Comparison of ENCODE assay signal across 9 cellular contexts in genomic region chr2:28155627-28156026, GRCh38.
DNase-seq lines count a peak whose midpoint lies in the region; ATAC-seq and TF ChIP-seq lines count a peak whose summit lies in the region.
"Had no signal": no experiment of that assay in that cellular context is flagged by ENCODE, and none has a peak within 500 bp of the region (broad histone marks: within the 10 kb centered on the region; RNA-seq: fewer than 3 reads in every experiment).

No MANE protein-coding gene starts in this region.

- intact Hi-C loops in body of pancreas (cut with DNase I) = no loop called here

- TF ChIP-seq POLR2A in body of pancreas (IDR thresholded peaks at IDR 0.05) = no peak

- no peak overlapping the region for H3K27ac ChIP-seq in body of pancreas

- WGBS in body of pancreas, 2 donors = 52 to 63% methylated on average over 1 of the region's 1 CpG

- H3K27me3 Mint-ChIP-seq in nephron progenitor cell (ENCODE audit: low read depth, poor library complexity) = no peaks in the 10 kb centered on the region
- H3K27me3 Mint-ChIP-seq: B cell had no signal

- H3K9me3 Mint-ChIP-seq in nephron progenitor cell = peaks cover 14% of the 10 kb centered on the region

- H3K36me3 Mint-ChIP-seq in nephron progenitor cell (ENCODE audit: low read depth) = peaks cover 39% of the 10 kb centered on the region

- ATAC-seq in body of pancreas = no peak

- H3K4me3 Mint-ChIP-seq in nephron progenitor cell = no peak overlapping the region
- H3K4me3 Mint-ChIP-seq: B cell had no signal

- peaks cover 12% of the 10 kb centered on the region for H3K4me1 ChIP-seq in body of pancreas

- TF ChIP-seq CTCF in LNCAP (IDR thresholded peaks at IDR 0.05) = peak; percentile 45
- peak in 5 of 7 experiments; percentile 17 to 47 (median 26) for TF ChIP-seq CTCF in body of pancreas (IDR thresholded peaks at IDR 0.05)
- peak; percentile 48 for TF ChIP-seq CTCF in nephron progenitor cell (IDR thresholded peaks at IDR 0.05)

- H3K4me1 Mint-ChIP-seq in nephron progenitor cell = peaks cover 24% of the 10 kb centered on the region
- H3K4me1 Mint-ChIP-seq: B cell had no signal

- H3K27me3 ChIP-seq in body of pancreas = no peaks in the 10 kb centered on the region

- H3K9me3 ChIP-seq in body of pancreas = no peaks in the 10 kb centered on the region

- DNase-seq in NCI-H1105 treated with DMSO at 0.1 percent for 48 hours (lab: John Stamatoyannopoulos, UW) (peak; percentile 19), NCI-H1105 (lab: John Stamatoyannopoulos, UW) (no peak), body of pancreas (no peak), nephron progenitor cell (no peak), GM19240 (ENCODE audit: insufficient read length, low spot score) (no peak), NCI-H345 (lab: John Stamatoyannopoulos, UW) (no peak), hepatic stellate cell (ENCODE audit: low spot score) (no peak)

- no peaks in the 10 kb centered on the region for H3K36me3 ChIP-seq in body of pancreas (replicated peaks in 1 of 2; ENCODE audit: insufficient read depth in 1 of 2, low read depth in 2 of 2)

- H3K27ac Mint-ChIP-seq in nephron progenitor cell = no peak overlapping the region
- H3K27ac Mint-ChIP-seq: B cell had no signal

- H3K4me3 ChIP-seq in body of pancreas = no peak overlapping the region
